Comparison of ENCODE assay signal across 9 cellular contexts in the genomic region with DNA sequence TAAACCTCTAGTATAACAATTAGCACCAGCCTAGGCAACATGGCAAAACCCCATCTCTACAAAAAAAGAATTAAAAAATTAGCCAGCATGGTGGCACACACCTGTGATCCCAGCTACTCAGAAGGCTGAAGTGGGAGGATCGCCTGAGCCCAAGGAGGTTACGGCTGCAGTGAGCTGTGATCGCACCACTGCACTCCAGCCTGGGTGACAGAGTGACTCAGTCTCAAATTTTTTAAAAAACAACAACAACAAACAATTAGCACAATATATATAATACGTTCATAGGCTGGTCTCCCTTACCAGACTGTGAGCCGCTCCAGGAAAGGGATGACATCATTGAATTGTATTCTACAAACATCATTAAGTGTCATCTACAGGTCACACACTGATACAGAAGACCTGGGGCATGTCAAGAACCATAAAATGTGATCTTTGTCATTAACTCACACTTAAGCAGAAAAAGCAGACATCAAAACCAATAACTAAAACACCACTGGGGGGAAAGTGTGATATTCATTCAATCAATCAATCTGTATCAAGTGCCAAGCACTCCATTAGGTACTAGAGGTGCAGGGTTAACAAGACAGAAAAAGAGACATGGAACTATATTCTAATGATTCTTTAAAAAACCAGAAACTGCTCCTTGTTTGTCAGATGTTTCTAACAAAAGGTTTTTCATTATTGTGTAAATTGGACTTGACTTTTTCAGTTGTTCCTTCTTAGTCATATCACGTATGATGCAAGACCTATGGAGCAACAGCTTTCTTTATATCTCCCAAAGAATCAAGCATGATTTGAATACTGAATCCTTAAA. TPM values are rescaled to one million over a fixed set of nuclear protein-coding genes. Genes with fewer than 3 reads are reported as not detected.
A peak's percentile ranks its signal among the peaks of the same experiment; 100 is the strongest.
DNase-seq lines count a peak whose midpoint lies in the region; ATAC-seq and TF ChIP-seq lines count a peak whose summit lies in the region.
"Had no signal": no experiment of that assay in that cellular context is flagged by ENCODE, and none has a peak within 500 bp of the region (broad histone marks: within the 10 kb centered on the region; RNA-seq: fewer than 3 reads in every experiment).

No MANE protein-coding gene starts in this region.

- no peaks in the 10 kb centered on the region for H3K36me3 Mint-ChIP-seq in stimulated activated effector memory CD8-positive, alpha-beta T cell treated with anti-CD3 and anti-CD28 coated beads, Interleukin-12 subunit alpha, Interleukin-12 subunit beta, amount 100 ng/mL, for 72 hours

- no peaks in the 10 kb centered on the region for H4K20me1 ChIP-seq in PC-9 (ENCODE audit: insufficient read depth)

- peak overlapping the region; percentile 80 for H3K4me2 ChIP-seq in PC-9

- H3K9me2 ChIP-seq in PC-9 (ENCODE audit: insufficient read depth), result no peaks in the 10 kb centered on the region

- H3K9me3 ChIP-seq in PC-9 (ENCODE audit: insufficient read depth, low read depth) (no peaks in the 10 kb centered on the region), esophagus (ENCODE audit: control insufficient read depth in 2 of 2, insufficient read depth in 1 of 2, low read depth in 1 of 2, low read length in 1 of 2) (no peaks in the 10 kb centered on the region)

- H2AFZ ChIP-seq in PC-9, result peak overlapping the region; percentile 3; the same call in 1 of the 2 replicates

- no peaks in the 10 kb centered on the region for H3K27me3 ChIP-seq in PC-9 (ENCODE audit: insufficient read depth, low read depth)
- H3K27me3 ChIP-seq in esophagus (ENCODE audit: control insufficient read depth in 1 of 2, insufficient read depth in 2 of 2, low read length in 2 of 2), result no peaks in the 10 kb centered on the region

- 0 out of 2 replicates have a peak, but pooled peaks have one; percentile 1 for TF ChIP-seq CTCF in PC-9 (conservative IDR thresholded peaks at IDR 0.05)

- H3K4me1 ChIP-seq in PC-9 (replicated peaks; ENCODE audit: insufficient read depth), result peaks cover 58% of the 10 kb centered on the region
- peaks cover 0 to 2% of the 10 kb centered on the region in 2 donors for H3K4me1 ChIP-seq in esophagus (ENCODE audit: control insufficient read depth in 2 of 2, insufficient read depth in 2 of 2, low read length in 1 of 2)

- intact Hi-C loops in PC-9 (cut with micrococcal nuclease; ENCODE audit: unreplicated experiment), result loop anchor here (2.0 kb wide), 1 partner anchor 16 kb away; no protein-coding TSS in a partner anchor

- no peaks in the 10 kb centered on the region for H3K9me3 Mint-ChIP-seq in stimulated activated effector memory CD8-positive, alpha-beta T cell treated with anti-CD3 and anti-CD28 coated beads, Interleukin-12 subunit alpha, Interleukin-12 subunit beta, amount 100 ng/mL, for 72 hours

- peak; percentile 33 for DNase-seq in NCI-H510A treated with DMSO at 0.1 percent for 48 hours (lab: John Stamatoyannopoulos, UW)
- DNase-seq in NCI-H510A (lab: John Stamatoyannopoulos, UW), result no peak
- peak in 1 of 2 experiments; percentile 94 for DNase-seq in PC-9
- DNase-seq in stimulated activated effector memory CD8-positive, alpha-beta T cell treated with anti-CD3 and anti-CD28 coated beads, Interleukin-12 subunit alpha, Interleukin-12 subunit beta, amount 100 ng/mL, for 72 hours (ENCODE audit: low spot score in 2 of 2), result no peak
- no peak for DNase-seq in GOT3 (lab: John Stamatoyannopoulos, UW)

- peaks cover 45% of the 10 kb centered on the region for H3K4me1 Mint-ChIP-seq in stimulated activated effector memory CD8-positive, alpha-beta T cell treated with anti-CD3 and anti-CD28 coated beads, Interleukin-12 subunit alpha, Interleukin-12 subunit beta, amount 100 ng/mL, for 72 hours

- peak overlapping the region; percentile 30 for H3K4me3 Mint-ChIP-seq in stimulated activated effector memory CD8-positive, alpha-beta T cell treated with anti-CD3 and anti-CD28 coated beads, Interleukin-12 subunit alpha, Interleukin-12 subunit beta, amount 100 ng/mL, for 72 hours
- H3K4me3 Mint-ChIP-seq: activated naive CD8-positive, alpha-beta T cell had no signal

- CTCF ChIA-PET in PC-9 (lab: Charles Lee), result no interaction called here

- 69 to 80% methylated on average over 6 of the region's 6 CpGs for WGBS in esophagus, 2 donors

- peak overlapping the region; percentile 97 for H3K27ac ChIP-seq in PC-9
- H3K27ac ChIP-seq in esophagus (ENCODE audit: low read depth in 2 of 2, low read length in 1 of 2), result peak overlapping the region; percentile 58 to 62

- H3K27ac Mint-ChIP-seq in stimulated activated effector memory CD8-positive, alpha-beta T cell treated with anti-CD3 and anti-CD28 coated beads, Interleukin-12 subunit alpha, Interleukin-12 subunit beta, amount 100 ng/mL, for 72 hours, result peak overlapping the region; percentile 78
- H3K27ac Mint-ChIP-seq: activated naive CD8-positive, alpha-beta T cell had no signal

- POLR2A ChIA-PET in PC-9 (lab: Charles Lee; ENCODE audit: unreplicated experiment), result interaction anchor here (0.5 to 0.7 kb wide), 2 partner anchors 15 to 1192 kb away, joined by 3 to 5 read pairs; no protein-coding TSS in a partner anchor

- BruUV-seq in PC-9 (replicated peaks; lab: Mats Ljungman, UMichigan), result no TSS peak

- peaks cover 47% of the 10 kb centered on the region for H3F3A ChIP-seq in PC-9 (ENCODE audit: insufficient read depth, low read depth)

- H3K4me3 ChIP-seq in PC-9 (peak overlapping the region; percentile 52; the same call in 1 of the 2 replicates), esophagus (ENCODE audit: low read depth in 1 of 2, low read length in 2 of 2) (no peak overlapping the region)

- H3K79me2 ChIP-seq in PC-9 (ENCODE audit: low read depth), result peaks cover 79% of the 10 kb centered on the region

- H3K36me3 ChIP-seq in PC-9 (ENCODE audit: low read depth) (no peaks in the 10 kb centered on the region), esophagus (ENCODE audit: control insufficient read depth in 2 of 2, insufficient read depth in 2 of 2, low read length in 1 of 2) (no peaks in the 10 kb centered on the region)

- no peak for ATAC-seq in stimulated activated effector memory CD8-positive, alpha-beta T cell treated with anti-CD3 and anti-CD28 coated beads, Interleukin-12 subunit alpha, Interleukin-12 subunit beta, amount 100 ng/mL, for 72 hours
- no peak for ATAC-seq in GM21576 (IDR thresholded peaks at IDR 0.05; ENCODE audit: unreplicated experiment)
- no peak for ATAC-seq in GM21447 (IDR thresholded peaks at IDR 0.05; ENCODE audit: unreplicated experiment)

RNA-seq across cellular contexts. Expression of a gene that starts 17.8 kb away (rescaled TPM):
- total RNA-seq in PC-9 (2021), result 10.4 and 10.9 TPM in 2 replicates
- 1 to 10 TPM; 5.2 to 5.6 TPM for polyA plus RNA-seq in esophagus

RNA-seq across cellular contexts. Expression of a gene that starts 48.0 kb away (rescaled TPM):
- total RNA-seq in PC-9 (2021), result 5.6 and 11.5 TPM in 2 replicates
- 1 to 10 TPM; 2.0 to 7.0 TPM for polyA plus RNA-seq in esophagus
